Comparison of ENCODE assay signal across 9 cellular contexts in the genomic region with DNA sequence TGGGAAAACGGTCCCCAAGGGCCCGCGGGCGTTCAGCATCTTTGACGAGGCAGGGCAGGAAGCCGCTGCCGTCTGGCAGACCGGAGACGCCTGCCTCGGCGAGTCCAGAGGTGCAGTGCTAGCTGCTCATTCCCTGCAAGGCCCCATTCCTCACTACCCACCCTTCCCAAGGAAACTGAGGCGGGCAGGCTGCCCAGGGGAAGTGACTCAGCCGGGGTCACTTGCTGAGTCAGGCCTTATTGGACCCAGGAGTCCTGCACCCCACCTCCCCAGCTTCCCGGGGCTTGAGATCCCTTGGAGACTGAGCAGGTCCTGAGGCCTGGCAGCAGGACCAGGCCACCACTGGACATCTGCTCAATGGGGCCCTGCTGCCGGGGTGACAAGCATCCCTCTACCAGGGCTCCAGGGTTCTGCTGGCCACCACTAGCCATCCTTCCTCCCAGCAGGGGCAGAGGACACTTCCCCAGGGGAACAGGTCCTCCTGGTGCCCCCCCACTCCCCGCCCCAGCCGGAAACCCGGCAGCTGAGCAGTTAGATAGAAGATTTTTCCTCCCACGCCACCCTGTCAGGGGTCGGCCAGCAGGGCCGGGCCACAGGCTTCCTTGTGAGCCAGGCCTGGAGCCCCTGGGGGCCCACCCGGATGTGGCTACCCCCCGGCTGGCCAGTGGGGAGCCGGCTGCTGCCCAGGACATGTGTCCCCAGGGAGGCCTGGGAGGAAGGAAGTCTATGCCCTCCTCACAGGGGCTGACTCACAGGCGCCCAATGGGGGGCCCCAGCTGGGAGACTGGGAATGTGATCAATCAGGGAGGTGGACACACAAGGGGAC. TPM values are rescaled to one million over a fixed set of nuclear protein-coding genes. Genes with fewer than 3 reads are reported as not detected.
DNase-seq lines count a peak whose midpoint lies in the region; ATAC-seq, FAIRE-seq and TF ChIP-seq lines count a peak whose summit lies in the region.
"Had no signal": no experiment of that assay in that cellular context is flagged by ENCODE, and none has a peak within 500 bp of the region (broad histone marks: within the 10 kb centered on the region; RNA-seq: fewer than 3 reads in every experiment).

No MANE protein-coding gene starts in this region.

- no peaks in the 10 kb centered on the region for H3K27me3 Mint-ChIP-seq in activated T-helper 1 cell treated with anti-CD3 and anti-CD28 coated beads, Interleukin-12 subunit alpha, Interleukin-12 subunit beta, Interleukin-2, Interleukin-4 antibody, amounts not matched to agents 30 ng/mL and 10 ng/mL and 1 ng/mL, durations not matched to agents 14 hours and 24 hours and 36 hours (ENCODE audit: insufficient read depth)

- peak overlapping the region; percentile 96 for H3K4me3 Mint-ChIP-seq in activated T-helper 1 cell treated with anti-CD3 and anti-CD28 coated beads, Interleukin-12 subunit alpha, Interleukin-12 subunit beta, Interleukin-2, Interleukin-4 antibody, amounts not matched to agents 30 ng/mL and 10 ng/mL and 1 ng/mL, durations not matched to agents 14 hours and 24 hours and 36 hours

- peak overlapping the region; percentile 51 for H3K9ac ChIP-seq in HUES6 (ENCODE audit: low read length)

- peak overlapping the region; percentile 31 for H3K4me3 ChIP-seq in AG10803 (ENCODE audit: low read length)
- no peak overlapping the region; the same call in 1 of the 2 replicates for H3K4me3 ChIP-seq in HUES6 (ENCODE audit: low read depth, low read length)
- H3K4me3 ChIP-seq in heart right ventricle = peak overlapping the region in 7 of 10 donors; percentile 83 to 97 (median 90)
- no peak overlapping the region for H3K4me3 ChIP-seq in WERI-Rb-1 (ENCODE audit: low read depth, low read length)

- no peaks in the 10 kb centered on the region for H3K27me3 ChIP-seq in HUES6 (ENCODE audit: control insufficient read depth, insufficient read depth, low read length)
- H3K27me3 ChIP-seq in heart right ventricle = no peaks in the 10 kb centered on the region
- no peaks in the 10 kb centered on the region for H3K27me3 ChIP-seq in WERI-Rb-1 (ENCODE audit: insufficient read depth, low read depth, severe bottlenecking)

- H3K4me1 ChIP-seq in HUES6 (ENCODE audit: control insufficient read depth, insufficient read depth, low read length) = peaks cover 72% of the 10 kb centered on the region
- H3K4me1 ChIP-seq in heart right ventricle = peaks cover 63 to 90% (median 87%) of the 10 kb centered on the region in 9 donors

- peaks cover 17% of the 10 kb centered on the region for H3K36me3 Mint-ChIP-seq in activated T-helper 1 cell treated with anti-CD3 and anti-CD28 coated beads, Interleukin-12 subunit alpha, Interleukin-12 subunit beta, Interleukin-2, Interleukin-4 antibody, amounts not matched to agents 30 ng/mL and 10 ng/mL and 1 ng/mL, durations not matched to agents 14 hours and 24 hours and 36 hours (ENCODE audit: low read depth)

- TF ChIP-seq CTCF in AG10803 (conservative IDR thresholded peaks at IDR 0.05; ENCODE audit: low read length) (no peak), heart right ventricle (IDR thresholded peaks at IDR 0.05) (peak in 2 of 9 donors; percentile 6 to 9), WERI-Rb-1 (IDR thresholded peaks at IDR 0.05; ENCODE audit: low read depth, low read length) (no peak)

- ATAC-seq in heart right ventricle (peak; percentile 4 to 44 (median 20)), GM18870 (IDR thresholded peaks at IDR 0.05; ENCODE audit: unreplicated experiment) (no peak)

- no peaks in the 10 kb centered on the region for H3K9me3 Mint-ChIP-seq in activated T-helper 1 cell treated with anti-CD3 and anti-CD28 coated beads, Interleukin-12 subunit alpha, Interleukin-12 subunit beta, Interleukin-2, Interleukin-4 antibody, amounts not matched to agents 30 ng/mL and 10 ng/mL and 1 ng/mL, durations not matched to agents 14 hours and 24 hours and 36 hours

- H3K36me3 ChIP-seq in HUES6 (ENCODE audit: control insufficient read depth, insufficient read depth, low read length) (no peaks in the 10 kb centered on the region), heart right ventricle (peaks cover 0 to 4% (median 0%) of the 10 kb centered on the region in 9 donors), WERI-Rb-1 (no peaks in the 10 kb centered on the region)

- intact Hi-C loops in activated T-helper 1 cell treated with anti-CD3 and anti-CD28 coated beads, Interleukin-12 subunit alpha, Interleukin-12 subunit beta, Interleukin-2, Interleukin-4 antibody, amounts not matched to agents 30 ng/mL and 10 ng/mL and 1 ng/mL, durations not matched to agents 14 hours and 24 hours and 36 hours (cut with micrococcal nuclease) = loop anchor here (10.0 kb wide), 2 partner anchors 825 to 975 kb away; a partner anchor contains a TSS
- intact Hi-C loops in heart right ventricle (cut with DNase I) = loop anchor here in 2 of 10 donors (2.0 to 5.0 kb wide), 2 partner anchors 15 to 38 kb away; no protein-coding TSS in a partner anchor

- FAIRE-seq in GM19239 (lab: Jason Lieb, UNC) = no peak
- FAIRE-seq: frontal cortex had no signal

- H3K27ac ChIP-seq in HUES6 (ENCODE audit: low read depth, low read length) (peak overlapping the region; percentile 64; the same call in 1 of the 2 replicates), heart right ventricle (peak overlapping the region; percentile 83 to 100 (median 98)), WERI-Rb-1 (no peak overlapping the region)

- WGBS in heart right ventricle, 2 donors = 33 to 48% methylated on average over 25 of the region's 25 CpGs

- H3K27ac Mint-ChIP-seq in activated T-helper 1 cell treated with anti-CD3 and anti-CD28 coated beads, Interleukin-12 subunit alpha, Interleukin-12 subunit beta, Interleukin-2, Interleukin-4 antibody, amounts not matched to agents 30 ng/mL and 10 ng/mL and 1 ng/mL, durations not matched to agents 14 hours and 24 hours and 36 hours = peak overlapping the region; percentile 77

- H3K4me1 Mint-ChIP-seq in activated T-helper 1 cell treated with anti-CD3 and anti-CD28 coated beads, Interleukin-12 subunit alpha, Interleukin-12 subunit beta, Interleukin-2, Interleukin-4 antibody, amounts not matched to agents 30 ng/mL and 10 ng/mL and 1 ng/mL, durations not matched to agents 14 hours and 24 hours and 36 hours (ENCODE audit: low read depth) = peaks cover 57% of the 10 kb centered on the region

- H3K9me3 ChIP-seq in HUES6 (ENCODE audit: control insufficient read depth, insufficient read depth, low read depth, low read length) = no peaks in the 10 kb centered on the region
- H3K9me3 ChIP-seq in heart right ventricle = no peaks in the 10 kb centered on the region
- no peaks in the 10 kb centered on the region for H3K9me3 ChIP-seq in WERI-Rb-1 (ENCODE audit: severe bottlenecking)

- DNase-seq in AG10803 (ENCODE audit: low read depth) (peak; percentile 77), heart right ventricle (peak; percentile 83 to 86), WERI-Rb-1 (no peak), GM19239 (ENCODE audit: insufficient read length, low spot score) (no peak)
- no peak for DNase-seq in activated T-helper 1 cell treated with anti-CD3 and anti-CD28 coated beads, Interleukin-12 subunit alpha, Interleukin-12 subunit beta, Interleukin-2, Interleukin-4 antibody, amounts not matched to agents 30 ng/mL and 10 ng/mL and 1 ng/mL, durations not matched to agents 14 hours and 24 hours and 36 hours (ENCODE audit: low spot score)
- DNase-seq in stimulated activated CD8-positive, alpha-beta memory T cell treated with anti-CD3 and anti-CD28 coated beads, Interleukin-4, amount 100 ng/mL, for 48 hours = peak; percentile 55

RNA-seq across cellular contexts. Expression of a gene that starts 3.9 kb away (rescaled TPM):
- 42.0 and 42.3 TPM in 2 replicates for total RNA-seq in activated T-helper 1 cell treated with anti-CD3 and anti-CD28 coated beads, Interleukin-12 subunit alpha, Interleukin-12 subunit beta, Interleukin-2, Interleukin-4 antibody, amounts not matched to agents 30 ng/mL and 10 ng/mL and 1 ng/mL, durations not matched to agents 14 hours and 24 hours and 36 hours
- total RNA-seq in heart right ventricle = 10 to 100 TPM; 29.8 to 61.4 (median 39.0) TPM
- polyA plus RNA-seq in heart right ventricle = 10 to 100 TPM in 1 of 2 donors, 1 to 10 TPM in 1; 9.9 to 11.5 TPM

RNA-seq across cellular contexts. Expression of a gene that starts 40.7 kb away (rescaled TPM):
- total RNA-seq in activated T-helper 1 cell treated with anti-CD3 and anti-CD28 coated beads, Interleukin-12 subunit alpha, Interleukin-12 subunit beta, Interleukin-2, Interleukin-4 antibody, amounts not matched to agents 30 ng/mL and 10 ng/mL and 1 ng/mL, durations not matched to agents 14 hours and 24 hours and 36 hours = 2.7 and 4.2 TPM in 2 replicates
- total RNA-seq in heart right ventricle = 10 to 100 TPM; 11.9 to 41.6 (median 18.6) TPM
- polyA plus RNA-seq in heart right ventricle = 10 to 100 TPM; 16.9 to 24.1 TPM

Comparison
In these comparisons a context has a peak if more than half of its experiments do, and no peak if none do; other contexts are left out.
1. DNase-seq: peak in AG10803 (single experiment), heart right ventricle (2 of 2) and stimulated activated CD8-positive, alpha-beta memory T cell treated with anti-CD3 and anti-CD28 coated beads, Interleukin-4, amount 100 ng/mL, for 48 hours (single experiment); none in activated T-helper 1 cell treated with anti-CD3 and anti-CD28 coated beads, Interleukin-12 subunit alpha, Interleukin-12 subunit beta, Interleukin-2, Interleukin-4 antibody, amounts not matched to agents 30 ng/mL and 10 ng/mL and 1 ng/mL, durations not matched to agents 14 hours and 24 hours and 36 hours (single experiment), WERI-Rb-1 (single experiment) and GM19239 (single experiment).
2. H3K4me3 ChIP-seq: peak in AG10803 (single experiment) and heart right ventricle (7 of 10); none in HUES6 (single experiment) and WERI-Rb-1 (single experiment).